Comparison of ENCODE assay signal across 8 cellular contexts in the genomic region with DNA sequence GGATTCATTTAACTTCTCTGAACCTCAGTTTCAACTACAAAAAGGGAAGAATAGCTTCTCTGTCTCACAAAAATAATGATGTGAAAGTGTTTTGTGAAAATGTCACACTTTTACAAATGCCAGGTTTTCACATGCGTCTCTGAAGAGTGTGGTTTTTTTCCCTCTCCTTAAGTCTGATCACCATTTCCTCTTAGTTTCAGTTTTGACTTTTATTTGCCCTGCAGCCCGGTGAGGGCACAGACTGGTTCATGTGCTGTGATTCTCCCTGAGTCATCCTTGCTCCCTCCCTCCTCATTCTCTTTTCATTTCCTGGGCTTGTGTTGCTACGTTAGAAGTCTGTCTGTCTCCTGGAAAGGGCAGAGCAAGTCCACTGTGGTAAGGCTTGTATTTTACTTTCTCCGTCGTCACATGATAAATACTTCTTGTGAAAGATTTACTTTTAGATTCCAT.
A peak's percentile ranks its signal among the peaks of the same experiment; 100 is the strongest.
DNase-seq lines count a peak whose midpoint lies in the region; ATAC-seq and TF ChIP-seq lines count a peak whose summit lies in the region.

No MANE protein-coding gene starts in this region.

- no peak overlapping the region for H2AK5ac ChIP-seq in mesenchymal stem cell (ENCODE audit: low read length, severe bottlenecking)

- WGBS in mesenchymal stem cell, result 0% methylated on average over 3 of the region's 5 CpGs

- DNase-seq in Calu3, result peak; percentile 69
- DNase-seq in WTC11 (ENCODE audit: low spot score), result no peak
- DNase-seq in effector memory CD8-positive, alpha-beta T cell, result no peak
- DNase-seq in mesenchymal stem cell, result peak; percentile 97
- DNase-seq in stimulated activated effector memory CD8-positive, alpha-beta T cell treated with anti-CD3 and anti-CD28 coated beads, Interleukin-12 subunit alpha, Interleukin-12 subunit beta, amount 100 ng/mL, for 72 hours (ENCODE audit: low spot score in 2 of 2), result no peak
- no peak for DNase-seq in effector CD8-positive, alpha-beta T cell (lab: John Stamatoyannopoulos, UW)

- no peak overlapping the region for H3K23ac ChIP-seq in mesenchymal stem cell (ENCODE audit: low read length in 2 of 2)

- peak overlapping the region; percentile 92 for H3K9ac ChIP-seq in mesenchymal stem cell (ENCODE audit: low read length)

- peaks cover 4% of the 10 kb centered on the region for H3K4me1 ChIP-seq in mesenchymal stem cell (ENCODE audit: control insufficient read depth, insufficient read depth, low read depth, low read length)

- H3K14ac ChIP-seq in mesenchymal stem cell (ENCODE audit: low read length in 2 of 2), result no peak overlapping the region

- H2BK12ac ChIP-seq in mesenchymal stem cell (ENCODE audit: low read length in 2 of 2), result no peak overlapping the region

- H3K4ac ChIP-seq in mesenchymal stem cell (ENCODE audit: low read depth in 1 of 2, low read length in 2 of 2), result peak overlapping the region in 1 of 2 experiments; percentile 59

- no peak overlapping the region for H2BK120ac ChIP-seq in mesenchymal stem cell (ENCODE audit: low read depth, low read length)

- intact Hi-C loops in Calu3 (cut with micrococcal nuclease; ENCODE audit: unreplicated experiment), result loop anchor here (10.0 kb wide), 1 partner anchor 152 kb away; no protein-coding TSS in a partner anchor

- H3K18ac ChIP-seq in mesenchymal stem cell (ENCODE audit: low read depth in 1 of 2, low read length in 2 of 2), result no peak overlapping the region

- H2BK5ac ChIP-seq in mesenchymal stem cell (ENCODE audit: low read depth, low read length, poor library complexity, severe bottlenecking), result no peak overlapping the region

- H3K4me1 Mint-ChIP-seq in Calu3 (ENCODE audit: low read depth, unreplicated experiment) (peaks cover 13% of the 10 kb centered on the region), IgD-negative memory B cell (peaks cover 7 to 14% (median 13%) of the 10 kb centered on the region in 3 donors), WTC11 (peaks cover 7% of the 10 kb centered on the region)
- peaks cover 6 to 7% of the 10 kb centered on the region in 2 donors for H3K4me1 Mint-ChIP-seq in effector memory CD8-positive, alpha-beta T cell (ENCODE audit: low read depth in 2 of 2)
- H3K4me1 Mint-ChIP-seq in stimulated activated effector memory CD8-positive, alpha-beta T cell treated with anti-CD3 and anti-CD28 coated beads, Interleukin-12 subunit alpha, Interleukin-12 subunit beta, amount 100 ng/mL, for 72 hours, result peaks cover 9% of the 10 kb centered on the region

- H4K8ac ChIP-seq in mesenchymal stem cell (ENCODE audit: low read length), result no peak overlapping the region

- H3K36me3 Mint-ChIP-seq in Calu3 (ENCODE audit: insufficient read depth, unreplicated experiment) (peaks cover 11% of the 10 kb centered on the region), IgD-negative memory B cell (peaks cover 4% of the 10 kb centered on the region), WTC11 (peaks cover 22% of the 10 kb centered on the region)
- H3K36me3 Mint-ChIP-seq in effector memory CD8-positive, alpha-beta T cell (ENCODE audit: insufficient read depth), result peaks cover 14% of the 10 kb centered on the region
- H3K36me3 Mint-ChIP-seq in stimulated activated effector memory CD8-positive, alpha-beta T cell treated with anti-CD3 and anti-CD28 coated beads, Interleukin-12 subunit alpha, Interleukin-12 subunit beta, amount 100 ng/mL, for 72 hours, result peaks cover 51% of the 10 kb centered on the region

- H3K27me3 Mint-ChIP-seq in Calu3 (ENCODE audit: unreplicated experiment), result no peaks in the 10 kb centered on the region
- no peaks in the 10 kb centered on the region for H3K27me3 Mint-ChIP-seq in IgD-negative memory B cell
- H3K27me3 Mint-ChIP-seq in WTC11 (ENCODE audit: low read depth), result no peaks in the 10 kb centered on the region
- no peaks in the 10 kb centered on the region for H3K27me3 Mint-ChIP-seq in effector memory CD8-positive, alpha-beta T cell

- H2AFZ ChIP-seq in mesenchymal stem cell (ENCODE audit: low read depth, low read length), result no peak overlapping the region

- H3K4me3 Mint-ChIP-seq in Calu3 (ENCODE audit: low read depth, unreplicated experiment) (peak overlapping the region; percentile 54), IgD-negative memory B cell (peak overlapping the region in 3 of 4 donors; percentile 73 to 90 (median 77)), WTC11 (no peak overlapping the region)
- H3K4me3 Mint-ChIP-seq in effector memory CD8-positive, alpha-beta T cell, result peak overlapping the region; percentile 32 to 47
- peak overlapping the region; percentile 11 for H3K4me3 Mint-ChIP-seq in stimulated activated effector memory CD8-positive, alpha-beta T cell treated with anti-CD3 and anti-CD28 coated beads, Interleukin-12 subunit alpha, Interleukin-12 subunit beta, amount 100 ng/mL, for 72 hours

- BruUV-seq in Calu3 (replicated peaks; lab: Mats Ljungman, UMichigan), result no TSS peak

- H3K9me3 Mint-ChIP-seq in Calu3 (ENCODE audit: low read depth, unreplicated experiment), result no peaks in the 10 kb centered on the region
- H3K9me3 Mint-ChIP-seq in IgD-negative memory B cell, result peaks cover 0 to 2% (median 0%) of the 10 kb centered on the region in 3 donors
- H3K9me3 Mint-ChIP-seq in WTC11, result no peaks in the 10 kb centered on the region
- no peaks in the 10 kb centered on the region for H3K9me3 Mint-ChIP-seq in effector memory CD8-positive, alpha-beta T cell
- H3K9me3 Mint-ChIP-seq in stimulated activated effector memory CD8-positive, alpha-beta T cell treated with anti-CD3 and anti-CD28 coated beads, Interleukin-12 subunit alpha, Interleukin-12 subunit beta, amount 100 ng/mL, for 72 hours, result no peaks in the 10 kb centered on the region

- no peaks in the 10 kb centered on the region for H3K27me3 ChIP-seq in mesenchymal stem cell (ENCODE audit: control insufficient read depth in 1 of 2, insufficient read depth in 1 of 2, low read length in 2 of 2)

- peak overlapping the region in 1 of 2 experiments; percentile 78 for H3K4me3 ChIP-seq in mesenchymal stem cell (ENCODE audit: insufficient read depth in 1 of 2, low read depth in 1 of 2, low read length in 2 of 2)

- H3K9me3 ChIP-seq in mesenchymal stem cell (ENCODE audit: control insufficient read depth, low read length), result no peaks in the 10 kb centered on the region

- ATAC-seq in GM21528 (IDR thresholded peaks at IDR 0.05; ENCODE audit: low FRiP score, unreplicated experiment) (peak; percentile 75), WTC11 (peak; percentile 64)
- ATAC-seq in effector memory CD8-positive, alpha-beta T cell (replicated peaks), result peak; percentile 80
- peak; percentile 92 for ATAC-seq in stimulated activated effector memory CD8-positive, alpha-beta T cell treated with anti-CD3 and anti-CD28 coated beads, Interleukin-12 subunit alpha, Interleukin-12 subunit beta, amount 100 ng/mL, for 72 hours

- POLR2A ChIA-PET in WTC11 (lab: Charles Lee), result no interaction called here

- peak overlapping the region; percentile 96 for H3K27ac Mint-ChIP-seq in Calu3 (ENCODE audit: unreplicated experiment)
- peak overlapping the region; percentile 2 to 91 (median 84) for H3K27ac Mint-ChIP-seq in IgD-negative memory B cell
- H3K27ac Mint-ChIP-seq in WTC11, result peak overlapping the region; percentile 62
- peak overlapping the region; percentile 80 to 85 for H3K27ac Mint-ChIP-seq in effector memory CD8-positive, alpha-beta T cell
- peak overlapping the region; percentile 21 for H3K27ac Mint-ChIP-seq in stimulated activated effector memory CD8-positive, alpha-beta T cell treated with anti-CD3 and anti-CD28 coated beads, Interleukin-12 subunit alpha, Interleukin-12 subunit beta, amount 100 ng/mL, for 72 hours

- peak overlapping the region; percentile 91 for H3K27ac ChIP-seq in mesenchymal stem cell (ENCODE audit: low read length, poor library complexity, severe bottlenecking)

- H4K91ac ChIP-seq in mesenchymal stem cell (ENCODE audit: low read length), result no peak overlapping the region

- H3K4me2 ChIP-seq in mesenchymal stem cell (ENCODE audit: low read length, poor library complexity, severe bottlenecking), result peak overlapping the region; percentile 24

- peaks cover 13 to 24% of the 10 kb centered on the region in 2 experiments for H3K36me3 ChIP-seq in mesenchymal stem cell (ENCODE audit: control insufficient read depth in 1 of 2, insufficient read depth in 2 of 2, low read depth in 1 of 2, low read length in 2 of 2)

- H3K79me1 ChIP-seq in mesenchymal stem cell (replicated peaks; ENCODE audit: low read length, poor library complexity, severe bottlenecking), result peaks cover 11% of the 10 kb centered on the region

- TF ChIP-seq CTCF in Calu3 (IDR thresholded peaks at IDR 0.05; ENCODE audit: unreplicated experiment) (no peak), WTC11 (IDR thresholded peaks at IDR 0.05) (no peak)

- CTCF ChIA-PET in Calu3 (lab: Charles Lee) (interaction anchor here (0.6 to 0.7 kb wide), 2 partner anchors 15 to 213 kb away, joined by 4 read pairs; no protein-coding TSS in a partner anchor), WTC11 (lab: Charles Lee) (interaction anchor here (0.7 to 1.0 kb wide), 4 partner anchors 27 to 507 kb away, joined by 3 to 7 read pairs (median 3); no protein-coding TSS in a partner anchor)

- H2BK15ac ChIP-seq in mesenchymal stem cell (ENCODE audit: low read depth, poor library complexity, severe bottlenecking), result no peak overlapping the region

TF ChIP-seq in WTC11, 78 proteins besides CTCF, POLR2A, EP300 and RAD21 (continues in another document):
- TF ChIP-seq, protein P1, sequence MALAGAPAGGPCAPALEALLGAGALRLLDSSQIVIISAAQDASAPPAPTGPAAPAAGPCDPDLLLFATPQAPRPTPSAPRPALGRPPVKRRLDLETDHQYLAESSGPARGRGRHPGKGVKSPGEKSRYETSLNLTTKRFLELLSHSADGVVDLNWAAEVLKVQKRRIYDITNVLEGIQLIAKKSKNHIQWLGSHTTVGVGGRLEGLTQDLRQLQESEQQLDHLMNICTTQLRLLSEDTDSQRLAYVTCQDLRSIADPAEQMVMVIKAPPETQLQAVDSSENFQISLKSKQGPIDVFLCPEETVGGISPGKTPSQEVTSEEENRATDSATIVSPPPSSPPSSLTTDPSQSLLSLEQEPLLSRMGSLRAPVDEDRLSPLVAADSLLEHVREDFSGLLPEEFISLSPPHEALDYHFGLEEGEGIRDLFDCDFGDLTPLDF (CRISPR knock-in tag; IDR thresholded peaks at IDR 0.05), result no peak
- TF ChIP-seq, protein P2, sequence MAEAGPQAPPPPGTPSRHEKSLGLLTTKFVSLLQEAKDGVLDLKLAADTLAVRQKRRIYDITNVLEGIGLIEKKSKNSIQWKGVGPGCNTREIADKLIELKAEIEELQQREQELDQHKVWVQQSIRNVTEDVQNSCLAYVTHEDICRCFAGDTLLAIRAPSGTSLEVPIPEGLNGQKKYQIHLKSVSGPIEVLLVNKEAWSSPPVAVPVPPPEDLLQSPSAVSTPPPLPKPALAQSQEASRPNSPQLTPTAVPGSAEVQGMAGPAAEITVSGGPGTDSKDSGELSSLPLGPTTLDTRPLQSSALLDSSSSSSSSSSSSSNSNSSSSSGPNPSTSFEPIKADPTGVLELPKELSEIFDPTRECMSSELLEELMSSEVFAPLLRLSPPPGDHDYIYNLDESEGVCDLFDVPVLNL (CRISPR knock-in tag; IDR thresholded peaks at IDR 0.05; ENCODE audit: borderline replicate concordance, low read depth), result no peak
- TF ChIP-seq FOXP1 (CRISPR knock-in tag; IDR thresholded peaks at IDR 0.05; ENCODE audit: borderline replicate concordance) (no peak), FOXK1 (CRISPR knock-in tag; IDR thresholded peaks at IDR 0.05) (no peak)

Comparison
In these comparisons a context has a peak if more than half of its experiments do, and no peak if none do; other contexts are left out.
1. DNase-seq: peak in Calu3 (single experiment) and mesenchymal stem cell (single experiment); none in WTC11 (single experiment), effector memory CD8-positive, alpha-beta T cell (0 of 3), stimulated activated effector memory CD8-positive, alpha-beta T cell treated with anti-CD3 and anti-CD28 coated beads, Interleukin-12 subunit alpha, Interleukin-12 subunit beta, amount 100 ng/mL, for 72 hours (0 of 2) and effector CD8-positive, alpha-beta T cell (single experiment).
2. H3K27ac Mint-ChIP-seq: peak in every context shown above with its lines; median percentile 96 in Calu3; 84 in IgD-negative memory B cell; 82 in effector memory CD8-positive, alpha-beta T cell; 62 in WTC11; 21 in stimulated activated effector memory CD8-positive, alpha-beta T cell treated with anti-CD3 and anti-CD28 coated beads, Interleukin-12 subunit alpha, Interleukin-12 subunit beta, amount 100 ng/mL, for 72 hours.
3. Peak in every context shown above with its lines, with median percentiles within 50 percentile points of each other: ATAC-seq.